Comparison of ENCODE assay signal across 8 cellular contexts in the genomic region with DNA sequence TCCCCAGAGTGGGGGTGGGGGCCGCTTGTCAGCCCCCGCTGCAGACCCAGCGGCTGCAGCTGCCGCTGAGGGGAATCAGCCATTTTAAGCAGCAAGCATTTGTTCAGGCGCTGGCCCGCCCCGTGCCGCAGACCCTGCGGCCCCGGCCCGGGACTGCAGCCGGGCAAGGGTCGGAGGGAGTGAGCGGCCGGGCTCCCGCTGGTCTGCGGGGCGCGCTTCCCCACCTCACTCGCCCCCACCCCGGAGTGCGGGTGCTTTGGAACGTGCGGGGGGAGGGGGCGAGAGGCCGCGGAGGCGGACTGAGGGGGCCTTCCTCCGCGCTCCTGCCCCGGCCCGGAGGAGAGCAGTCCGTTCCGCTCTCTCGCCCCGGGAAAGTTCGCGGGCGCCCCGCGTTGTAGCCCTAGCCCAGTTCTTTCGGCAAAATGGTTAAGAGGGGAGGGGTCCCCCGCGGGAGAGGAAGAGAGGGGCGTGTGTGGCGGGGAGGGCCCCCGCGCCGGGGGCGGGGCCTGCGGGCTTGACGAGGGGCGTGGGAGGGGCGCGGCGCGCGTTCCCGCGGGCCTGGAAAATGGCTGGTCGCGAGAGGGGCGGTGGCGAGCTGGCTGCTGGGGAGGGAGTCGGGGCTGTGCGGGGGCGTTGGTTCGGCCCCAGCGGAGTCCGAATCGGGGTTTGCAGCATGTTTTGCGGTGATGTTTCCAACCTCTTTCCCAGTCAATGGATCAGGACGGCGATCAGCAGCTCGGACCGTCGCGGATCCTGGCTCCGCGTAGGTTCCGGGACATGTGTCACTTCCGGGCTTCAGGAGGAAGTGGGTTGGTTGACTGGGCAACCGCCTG. TPM values are rescaled to one million over a fixed set of nuclear protein-coding genes. Genes with fewer than 3 reads are reported as not detected.
DNase-seq lines count a peak whose midpoint lies in the region; ATAC-seq, FAIRE-seq and TF ChIP-seq lines count a peak whose summit lies in the region.

No MANE protein-coding gene starts in this region.

- peak overlapping the region; percentile 96 to 98 for H3K27ac ChIP-seq in A549
- H3K27ac ChIP-seq in VCaP, result peak overlapping the region; percentile 97
- peak overlapping the region; percentile 83 for H3K27ac ChIP-seq in iPS-20b (ENCODE audit: low read length)
- H3K27ac ChIP-seq in skeletal muscle tissue (ENCODE audit: low read depth, low read length), result peak overlapping the region; percentile 86

- POLR2A ChIA-PET in A549 (lab: Yijun Ruan, JAX), result interaction anchor here (0.6 to 1.6 kb wide), 3 partner anchors 61 to 131 kb away, joined by 3 to 6 read pairs (median 4); a partner anchor contains a TSS

- H3K9ac ChIP-seq in iPS-20b (ENCODE audit: low read depth, low read length) (peak overlapping the region; percentile 87; the same call in 1 of the 2 replicates), skeletal muscle tissue (ENCODE audit: low read depth in 1 of 3, low read length in 3 of 3) (peak overlapping the region; percentile 86 to 89 (median 89))

- no peaks in the 10 kb centered on the region for H3K27me3 ChIP-seq in iPS-20b (ENCODE audit: insufficient read depth, low read length)
- H3K27me3 ChIP-seq in skeletal muscle tissue (ENCODE audit: control insufficient read depth in 3 of 3, insufficient read depth in 3 of 3, low read length in 3 of 3), result no peaks in the 10 kb centered on the region

- TF ChIP-seq CTCF in A549 (IDR thresholded peaks at IDR 0.05) (no peak), VCaP (conservative IDR thresholded peaks at IDR 0.05) (no peak)

- TF ChIP-seq RAD21 in A549 (conservative IDR thresholded peaks at IDR 0.05 in 1 of 2, IDR thresholded peaks at IDR 0.05 in 1 of 2), result no peak

- H3K36me3 ChIP-seq in iPS-20b (ENCODE audit: insufficient read depth, low read depth, low read length) (peaks cover 9% of the 10 kb centered on the region), skeletal muscle tissue (ENCODE audit: control insufficient read depth in 3 of 3, insufficient read depth in 3 of 3, low read length in 3 of 3) (peaks cover 4 to 6% (median 6%) of the 10 kb centered on the region in 3 donors)

- FAIRE-seq in A549 (lab: Jason Lieb, UNC), result no peak

- H3K9me3 ChIP-seq in A549 (no peaks in the 10 kb centered on the region), iPS-20b (ENCODE audit: insufficient read depth, low read depth, low read length) (no peaks in the 10 kb centered on the region), skeletal muscle tissue (ENCODE audit: control insufficient read depth in 3 of 3, low read length in 3 of 3) (no peaks in the 10 kb centered on the region)

- H3K4me3 ChIP-seq in A549 (peak overlapping the region; percentile 98), iPS-20b (ENCODE audit: low read length) (peak overlapping the region; percentile 80), skeletal muscle tissue (ENCODE audit: low read length in 3 of 3) (peak overlapping the region; percentile 93 to 96 (median 94))

- peaks cover 22% of the 10 kb centered on the region for H3K4me1 ChIP-seq in A549
- H3K4me1 ChIP-seq in iPS-20b (ENCODE audit: insufficient read depth, low read length), result peaks cover 7% of the 10 kb centered on the region
- H3K4me1 ChIP-seq in skeletal muscle tissue (ENCODE audit: control insufficient read depth in 3 of 3, insufficient read depth in 3 of 3, low read length in 3 of 3), result peaks cover 7 to 23% (median 17%) of the 10 kb centered on the region in 3 donors

- ATAC-seq in A549 (peak; percentile 65 to 74), GM18511 (IDR thresholded peaks at IDR 0.05; ENCODE audit: unreplicated experiment) (peak; percentile 50), HG02981 (IDR thresholded peaks at IDR 0.05; ENCODE audit: unreplicated experiment) (peak; percentile 40)

- H3K4me2 ChIP-seq in A549, result peak overlapping the region; percentile 90

- WGBS in A549 (ENCODE audit: missing lambda C conversion rate), result 4% methylated on average over 13 of the region's 83 CpGs

- CTCF ChIA-PET in A549 (lab: Yijun Ruan, JAX), result interaction anchor here (1.2 kb wide), 1 partner anchor 33 kb away, joined by 3 read pairs; no protein-coding TSS in a partner anchor

- no peak for TF ChIP-seq EP300 in A549 (IDR thresholded peaks at IDR 0.05)

- TF ChIP-seq POLR2A in A549 (IDR thresholded peaks at IDR 0.05; ENCODE audit: low read length), result peak; percentile 64

- peak; percentile 71 to 87 for DNase-seq in A549 (ENCODE audit: low read depth in 1 of 2, low spot score in 1 of 2)
- peak; percentile 49 for DNase-seq in NCI-H2107 (lab: John Stamatoyannopoulos, UW)
- peak; percentile 64 to 83 for DNase-seq in T47D (ENCODE audit: low read depth in 1 of 2, low spot score in 1 of 2)

- in situ Hi-C loops in T47D (cut with HindIII; ENCODE audit: low pct_unique_long_range_greater_than_20kb, low sequenced_read_pairs), result no loop called here

TF ChIP-seq in A549, 52 proteins besides CTCF, POLR2A, EP300 and RAD21 (continues in another document):
- TF ChIP-seq, protein P1, sequence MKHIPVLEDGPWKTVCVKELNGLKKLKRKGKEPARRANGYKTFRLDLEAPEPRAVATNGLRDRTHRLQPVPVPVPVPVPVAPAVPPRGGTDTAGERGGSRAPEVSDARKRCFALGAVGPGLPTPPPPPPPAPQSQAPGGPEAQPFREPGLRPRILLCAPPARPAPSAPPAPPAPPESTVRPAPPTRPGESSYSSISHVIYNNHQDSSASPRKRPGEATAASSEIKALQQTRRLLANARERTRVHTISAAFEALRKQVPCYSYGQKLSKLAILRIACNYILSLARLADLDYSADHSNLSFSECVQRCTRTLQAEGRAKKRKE (CRISPR knock-in tag; IDR thresholded peaks at IDR 0.05; ENCODE audit: low read depth), result no peak
- TF ChIP-seq, protein P2, sequence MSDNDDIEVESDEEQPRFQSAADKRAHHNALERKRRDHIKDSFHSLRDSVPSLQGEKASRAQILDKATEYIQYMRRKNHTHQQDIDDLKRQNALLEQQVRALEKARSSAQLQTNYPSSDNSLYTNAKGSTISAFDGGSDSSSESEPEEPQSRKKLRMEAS (IDR thresholded peaks at IDR 0.05), result 0 out of 2 replicates have a peak, but pooled peaks have one; percentile 36
- TF ChIP-seq, protein P3, sequence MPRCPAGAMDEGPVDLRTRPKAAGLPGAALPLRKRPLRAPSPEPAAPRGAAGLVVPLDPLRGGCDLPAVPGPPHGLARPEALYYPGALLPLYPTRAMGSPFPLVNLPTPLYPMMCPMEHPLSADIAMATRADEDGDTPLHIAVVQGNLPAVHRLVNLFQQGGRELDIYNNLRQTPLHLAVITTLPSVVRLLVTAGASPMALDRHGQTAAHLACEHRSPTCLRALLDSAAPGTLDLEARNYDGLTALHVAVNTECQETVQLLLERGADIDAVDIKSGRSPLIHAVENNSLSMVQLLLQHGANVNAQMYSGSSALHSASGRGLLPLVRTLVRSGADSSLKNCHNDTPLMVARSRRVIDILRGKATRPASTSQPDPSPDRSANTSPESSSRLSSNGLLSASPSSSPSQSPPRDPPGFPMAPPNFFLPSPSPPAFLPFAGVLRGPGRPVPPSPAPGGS (IDR thresholded peaks at IDR 0.05), result peak; percentile 57; the same call in 1 of the 3 replicates
- TF ChIP-seq, protein P4, sequence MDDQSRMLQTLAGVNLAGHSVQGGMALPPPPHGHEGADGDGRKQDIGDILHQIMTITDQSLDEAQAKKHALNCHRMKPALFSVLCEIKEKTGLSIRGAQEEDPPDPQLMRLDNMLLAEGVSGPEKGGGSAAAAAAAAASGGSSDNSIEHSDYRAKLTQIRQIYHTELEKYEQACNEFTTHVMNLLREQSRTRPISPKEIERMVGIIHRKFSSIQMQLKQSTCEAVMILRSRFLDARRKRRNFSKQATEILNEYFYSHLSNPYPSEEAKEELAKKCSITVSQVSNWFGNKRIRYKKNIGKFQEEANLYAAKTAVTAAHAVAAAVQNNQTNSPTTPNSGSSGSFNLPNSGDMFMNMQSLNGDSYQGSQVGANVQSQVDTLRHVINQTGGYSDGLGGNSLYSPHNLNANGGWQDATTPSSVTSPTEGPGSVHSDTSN (IDR thresholded peaks at IDR 0.05), result no peak
- TF ChIP-seq CHD4 (IDR thresholded peaks at IDR 0.05; ENCODE audit: borderline replicate concordance), result no peak
- 0 out of 2 replicates have a peak, but pooled peaks have one; percentile 24 for TF ChIP-seq GATA3 (IDR thresholded peaks at IDR 0.05; ENCODE audit: borderline replicate concordance)
- no peak for TF ChIP-seq ZNF302 (CRISPR knock-in tag; IDR thresholded peaks at IDR 0.05)
- TF ChIP-seq ESRRA (IDR thresholded peaks at IDR 0.05; ENCODE audit: borderline replicate concordance, low read length), result no peak
- TF ChIP-seq, protein P5, sequence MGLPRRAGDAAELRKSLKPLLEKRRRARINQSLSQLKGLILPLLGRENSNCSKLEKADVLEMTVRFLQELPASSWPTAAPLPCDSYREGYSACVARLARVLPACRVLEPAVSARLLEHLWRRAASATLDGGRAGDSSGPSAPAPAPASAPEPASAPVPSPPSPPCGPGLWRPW (IDR thresholded peaks at IDR 0.05), result no peak
- no peak for TF ChIP-seq NFE2L2 (conservative IDR thresholded peaks at IDR 0.05; ENCODE audit: low read length)
- no peak for TF ChIP-seq NR3C1 (IDR thresholded peaks at IDR 0.05)
- no peak for TF ChIP-seq HOXA7 (CRISPR knock-in tag; IDR thresholded peaks at IDR 0.05)
- TF ChIP-seq SMC3 (IDR thresholded peaks at IDR 0.05), result no peak
- TF ChIP-seq JUNB (IDR thresholded peaks at IDR 0.05), result no peak
- TF ChIP-seq CHD2 (IDR thresholded peaks at IDR 0.05; ENCODE audit: low read length, partially characterized antibody), result no peak
- no peak for TF ChIP-seq POLR2AphosphoS2 (conservative IDR thresholded peaks at IDR 0.05; ENCODE audit: low read length)
- TF ChIP-seq JUN (IDR thresholded peaks at IDR 0.05), result peak in 1 of 2 experiments; percentile 63; a peak in 1 of 5 replicates
- TF ChIP-seq PHF8 (IDR thresholded peaks at IDR 0.05; ENCODE audit: borderline replicate concordance, low read depth), result peak; percentile 70
- no peak for TF ChIP-seq CEBPB (IDR thresholded peaks at IDR 0.05)
- peak; percentile 21; the same call in 1 of the 2 replicates for TF ChIP-seq MYC (IDR thresholded peaks at IDR 0.05; ENCODE audit: borderline replicate concordance, low read length)
- TF ChIP-seq BHLHE40 (IDR thresholded peaks at IDR 0.05; ENCODE audit: low read depth, low read length), result no peak
- TF ChIP-seq FOXS1 (CRISPR knock-in tag; IDR thresholded peaks at IDR 0.05), result no peak
- TF ChIP-seq ZC3H11A (IDR thresholded peaks at IDR 0.05), result no peak
- TF ChIP-seq FOSB (CRISPR knock-in tag; IDR thresholded peaks at IDR 0.05), result no peak

RNA-seq across cellular contexts. Expression of a gene that starts 0.9 kb away (rescaled TPM):
- 9.9 and 16.9 TPM in 2 replicates for polyA plus RNA-seq in A549 (2011; rRNA removed)
- 6.7 and 8.1 TPM in 2 replicates for polyA plus RNA-seq in A549 (2012; cell fraction: cytosol; rRNA removed)
- polyA plus RNA-seq in A549 (2012; cell fraction: nucleus; rRNA removed), result 1.8 and 2.9 TPM in 2 replicates
- 13.6 to 16.4 TPM (median 14.8 TPM) in 3 replicates for polyA plus RNA-seq in A549 (2017; fragmentation: RNase III; extraction: RNeasy Plus Mini Kit Qiagen cat#74134 plus additional on column Dnase treatment)
- 1.8 and 2.0 TPM in 2 replicates for polyA minus RNA-seq in A549 (2011; rRNA and poly(A)+ RNA removed)
- total RNA-seq in skeletal muscle tissue, result 5.7 TPM

Comparison
In these comparisons a context has a peak if more than half of its experiments do, and no peak if none do; other contexts are left out.
1. Peak in every context shown above with its lines: DNase-seq, ATAC-seq, H3K4me3 ChIP-seq and H3K27ac ChIP-seq.